In the genomic region with DNA sequence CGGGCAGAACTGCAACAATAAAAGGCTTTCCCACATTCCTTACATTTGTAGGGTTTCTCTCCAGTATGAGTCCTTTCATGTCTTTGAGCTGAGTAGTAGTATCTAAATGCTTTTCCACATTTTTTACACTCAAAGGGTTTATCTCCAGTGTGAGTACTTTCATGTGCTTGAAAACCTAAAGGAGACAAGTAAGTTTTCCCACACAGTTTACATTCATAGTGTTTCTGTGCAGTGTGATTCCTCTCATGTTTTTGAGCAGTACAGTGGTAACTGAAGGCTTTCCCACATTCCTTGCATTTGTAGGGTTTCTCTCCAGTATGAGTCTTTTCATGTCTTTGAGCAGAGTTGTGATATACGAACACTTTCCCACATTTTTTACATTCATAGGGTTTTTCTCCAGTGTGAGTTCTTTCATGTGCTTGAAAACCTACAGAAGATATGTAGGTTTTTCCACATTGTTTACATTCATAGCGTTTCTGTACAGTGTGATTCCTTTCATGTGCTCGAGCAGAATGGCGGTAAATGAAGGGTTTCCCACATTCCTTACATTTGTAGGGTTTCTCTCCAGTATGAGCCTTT, we compare ENCODE assay signal across 33 cellular contexts.
"Had no signal": no experiment of that assay in that cellular context is flagged by ENCODE, and none has a peak within 500 bp of the region (broad histone marks: within the 10 kb centered on the region; RNA-seq: fewer than 3 reads in every experiment).

No MANE protein-coding gene starts in this region.

- H3K27ac ChIP-seq: esophagus squamous epithelium, left ventricle myocardium inferior, pancreas, prostate gland, sigmoid colon, thyroid gland, upper lobe of left lung had no signal

- H3K4me1 ChIP-seq: esophagus squamous epithelium, left ventricle myocardium inferior, pancreas, prostate gland, sigmoid colon, thyroid gland, upper lobe of left lung had no signal

- H3K4me1 Mint-ChIP-seq: activated CD4-positive, alpha-beta T cell treated with anti-CD3 and anti-CD28 coated beads, Interleukin-2, amount 10 ng/mL, durations not matched to agents 24 days and 14 days; activated naive CD4-positive, alpha-beta T cell treated with anti-CD3 and anti-CD28 coated beads, Interleukin-2, amount 10 ng/mL, durations not matched to agents 7 days and 5 days; activated naive CD8-positive, alpha-beta T cell treated with anti-CD3 and anti-CD28 coated beads, Interleukin-2, amount 10 ng/mL, durations not matched to agents 7 days and 5 days; naive thymus-derived CD8-positive, alpha-beta T cell; neural crest cell; stimulated activated memory B cell treated with anti-CD40 and anti-IgM and Interleukin-4, amounts not matched to agents 10 μg/mL and 1 μg/mL and 100 μg/mL, for 72 hours; stimulated activated naive CD8-positive, alpha-beta T cell treated with anti-CD3 and anti-CD28 coated beads, Interleukin-15, amount 100 ng/mL, for 72 hours had no signal

- H3K4me3 Mint-ChIP-seq: activated CD4-positive, alpha-beta memory T cell treated with anti-CD3 and anti-CD28 coated beads for 36 hours; activated CD4-positive, alpha-beta T cell treated with anti-CD3 and anti-CD28 coated beads, Interleukin-2, amount 10 ng/mL, durations not matched to agents 24 days and 14 days; activated naive CD4-positive, alpha-beta T cell treated with anti-CD3 and anti-CD28 coated beads, Interleukin-2, amount 10 ng/mL, durations not matched to agents 7 days and 5 days; activated naive CD8-positive, alpha-beta T cell treated with anti-CD3 and anti-CD28 coated beads, Interleukin-2, amount 10 ng/mL, durations not matched to agents 7 days and 5 days; activated T-cell treated with anti-CD3 and anti-CD28 coated beads, Interleukin-2, amount 50 U/mL, for 24 hours; naive thymus-derived CD8-positive, alpha-beta T cell; neural crest cell; stimulated activated memory B cell treated with anti-CD40 and anti-IgM and Interleukin-4, amounts not matched to agents 10 μg/mL and 1 μg/mL and 100 μg/mL, for 72 hours; stimulated activated naive CD8-positive, alpha-beta T cell treated with anti-CD3 and anti-CD28 coated beads, Interleukin-15, amount 100 ng/mL, for 72 hours had no signal

- H3K4me3 ChIP-seq: esophagus squamous epithelium, left ventricle myocardium inferior, pancreas, prostate gland, sigmoid colon, smooth muscle cell, thyroid gland, upper lobe of left lung had no signal

- H3K4me2 ChIP-seq: smooth muscle cell had no signal

- DNase-seq: activated CD4-positive, alpha-beta memory T cell treated with anti-CD3 and anti-CD28 coated beads for 36 hours; activated CD4-positive, alpha-beta T cell treated with anti-CD3 and anti-CD28 coated beads, Interleukin-2, amount 10 ng/mL, durations not matched to agents 24 days and 14 days; activated CD4-positive, CD25-positive, alpha-beta regulatory T cell treated with anti-CD3 and anti-CD28 coated beads, Interleukin-2, amount 50 U/mL, for 72 hours; activated CD8-positive, alpha-beta memory T cell treated with anti-CD3 and anti-CD28 coated beads, Interleukin-2, amount 50 U/mL, for 4 hours; activated gamma-delta T cell; activated naive CD4-positive, alpha-beta T cell treated with anti-CD3 and anti-CD28 coated beads, Interleukin-2, amount 10 ng/mL, durations not matched to agents 7 days and 5 days; activated naive CD8-positive, alpha-beta T cell treated with anti-CD3 and anti-CD28 coated beads, Interleukin-2, amount 10 ng/mL, durations not matched to agents 7 days and 5 days; activated T-cell treated with anti-CD3 and anti-CD28 coated beads, Interleukin-2, amount 50 U/mL, for 24 hours; amniotic stem cell; central memory CD4-positive, alpha-beta T cell; dermis blood vessel endothelial cell; effector CD4-positive, alpha-beta T cell; esophagus squamous epithelium; left ventricle myocardium inferior; midbrain; naive thymus-derived CD8-positive, alpha-beta T cell; nucleus accumbens; pancreas; retina; sigmoid colon; stimulated activated CD4-positive, alpha-beta T cell treated with anti-CD3 and anti-CD28 coated beads, Interleukin-1b, Interleukin-23, amount 100 ng/mL, for 48 hours; stimulated activated CD4-positive, alpha-beta T cell treated with anti-CD3 and anti-CD28 coated beads, Interleukin-4, amount 100 ng/mL, for 4 hours; stimulated activated CD8-positive, alpha-beta memory T cell treated with anti-CD3 and anti-CD28 coated beads, Interleukin-4, amount 100 ng/mL, for 48 hours; stimulated activated naive CD8-positive, alpha-beta T cell treated with anti-CD3 and anti-CD28 coated beads, Interleukin-15, amount 100 ng/mL, for 72 hours; T-helper 2 cell; thyroid gland; upper lobe of left lung had no signal

- H3K27me3 Mint-ChIP-seq: activated CD4-positive, alpha-beta memory T cell treated with anti-CD3 and anti-CD28 coated beads for 36 hours; activated CD4-positive, alpha-beta T cell treated with anti-CD3 and anti-CD28 coated beads, Interleukin-2, amount 10 ng/mL, durations not matched to agents 24 days and 14 days; activated naive CD4-positive, alpha-beta T cell treated with anti-CD3 and anti-CD28 coated beads, Interleukin-2, amount 10 ng/mL, durations not matched to agents 7 days and 5 days; activated naive CD8-positive, alpha-beta T cell treated with anti-CD3 and anti-CD28 coated beads, Interleukin-2, amount 10 ng/mL, durations not matched to agents 7 days and 5 days; activated T-cell treated with anti-CD3 and anti-CD28 coated beads, Interleukin-2, amount 50 U/mL, for 24 hours; naive thymus-derived CD8-positive, alpha-beta T cell; stimulated activated memory B cell treated with anti-CD40 and anti-IgM and Interleukin-4, amounts not matched to agents 10 μg/mL and 1 μg/mL and 100 μg/mL, for 72 hours; stimulated activated naive CD8-positive, alpha-beta T cell treated with anti-CD3 and anti-CD28 coated beads, Interleukin-15, amount 100 ng/mL, for 72 hours had no signal

- FAIRE-seq: frontal cortex, islet of Langerhans, pancreas had no signal

- H3K27me3 ChIP-seq: esophagus squamous epithelium, pancreas, sigmoid colon, thyroid gland, upper lobe of left lung had no signal

- ATAC-seq: naive thymus-derived CD8-positive, alpha-beta T cell; pancreas; stimulated activated memory B cell treated with anti-CD40 and anti-IgM and Interleukin-4, amounts not matched to agents 10 μg/mL and 1 μg/mL and 100 μg/mL, for 72 hours; stimulated activated naive CD8-positive, alpha-beta T cell treated with anti-CD3 and anti-CD28 coated beads, Interleukin-15, amount 100 ng/mL, for 72 hours had no signal

- H3K9me3 ChIP-seq: prostate gland, thyroid gland had no signal

- H3K27ac Mint-ChIP-seq: activated CD4-positive, alpha-beta memory T cell treated with anti-CD3 and anti-CD28 coated beads for 36 hours; activated CD4-positive, alpha-beta T cell treated with anti-CD3 and anti-CD28 coated beads, Interleukin-2, amount 10 ng/mL, durations not matched to agents 24 days and 14 days; activated naive CD4-positive, alpha-beta T cell treated with anti-CD3 and anti-CD28 coated beads, Interleukin-2, amount 10 ng/mL, durations not matched to agents 7 days and 5 days; activated naive CD8-positive, alpha-beta T cell treated with anti-CD3 and anti-CD28 coated beads, Interleukin-2, amount 10 ng/mL, durations not matched to agents 7 days and 5 days; activated T-cell treated with anti-CD3 and anti-CD28 coated beads, Interleukin-2, amount 50 U/mL, for 24 hours; stimulated activated memory B cell treated with anti-CD40 and anti-IgM and Interleukin-4, amounts not matched to agents 10 μg/mL and 1 μg/mL and 100 μg/mL, for 72 hours; stimulated activated naive CD8-positive, alpha-beta T cell treated with anti-CD3 and anti-CD28 coated beads, Interleukin-15, amount 100 ng/mL, for 72 hours had no signal
